In genomic region chr5:956941-957729, GRCh38 we compare ENCODE assay signal across 10 cellular contexts. TPM values are rescaled to one million over a fixed set of nuclear protein-coding genes. Genes with fewer than 3 reads are reported as not detected.
DNase-seq lines count a peak whose midpoint lies in the region; ATAC-seq and TF ChIP-seq lines count a peak whose summit lies in the region.
"Had no signal": no experiment of that assay in that cellular context is flagged by ENCODE, and none has a peak within 500 bp of the region (broad histone marks: within the 10 kb centered on the region; RNA-seq: fewer than 3 reads in every experiment).

No MANE protein-coding gene starts in this region.

- H3K4me1 ChIP-seq in right lobe of liver: peaks cover 0 to 14% (median 9%) of the 10 kb centered on the region in 4 donors
- H3K4me1 ChIP-seq in transverse colon: peaks cover 2 to 19% (median 14%) of the 10 kb centered on the region in 4 donors

- peaks cover 0 to 10% (median 0%) of the 10 kb centered on the region in 5 experiments for H3K9me3 Mint-ChIP-seq in brain
- H3K9me3 Mint-ChIP-seq: activated naive CD4-positive, alpha-beta T cell treated with anti-CD3 and anti-CD28 coated beads, Interleukin-2, amount 50 U/mL, for 24 hours had no signal

- TF ChIP-seq CTCF in GM13976 (IDR thresholded peaks at IDR 0.05; ENCODE audit: borderline replicate concordance, control extremely low read depth, extremely low read depth, insufficient read depth, missing control alignments): no peak
- TF ChIP-seq CTCF in brain (conservative IDR thresholded peaks at IDR 0.05): peak in 1 of 2 experiments; percentile 39
- TF ChIP-seq CTCF in right lobe of liver (IDR thresholded peaks at IDR 0.05): peak in 2 of 4 donors; percentile 5 to 13
- no peak for TF ChIP-seq CTCF in transverse colon (IDR thresholded peaks at IDR 0.05)

- peak overlapping the region in 2 of 3 donors; percentile 24 to 58 for H3K27ac ChIP-seq in right lobe of liver
- H3K27ac ChIP-seq in transverse colon: peak overlapping the region; percentile 51 to 64 (median 59)
- H3K27ac ChIP-seq: tibial artery had no signal

- WGBS in right lobe of liver (ENCODE audit: insufficient coverage, low coverage, low lambda C conversion rate, missing lambda C conversion rate): 22% methylated on average over 7 of the region's 25 CpGs
- WGBS in transverse colon (ENCODE audit: low coverage in 1 of 2), 2 donors: 40 to 41% methylated on average over 6 to 24 of the region's 25 CpGs

- TF ChIP-seq POLR2A in right lobe of liver (IDR thresholded peaks at IDR 0.05) (no peak), transverse colon (IDR thresholded peaks at IDR 0.05) (no peak)

- peaks cover 43% of the 10 kb centered on the region for H3K4me1 Mint-ChIP-seq in brain

- TF ChIP-seq EP300 in transverse colon (IDR thresholded peaks at IDR 0.05; ENCODE audit: low read depth): no peak

- peak; percentile 74 for DNase-seq in GM13976 (ENCODE audit: low spot score)
- DNase-seq in H7: peak; percentile 68
- peak; percentile 89 for DNase-seq in NCI-H226
- DNase-seq in right lobe of liver: peak in 1 of 3 donors; percentile 84
- DNase-seq in transverse colon: no peak
- DNase-seq in NCI-H2081 treated with DMSO at 0.1 percent for 48 hours (lab: John Stamatoyannopoulos, UW): no peak
- no peak for DNase-seq in occipital lobe (lab: John Stamatoyannopoulos, UW)

- H3K4me3 ChIP-seq in H7 (ENCODE audit: insufficient read depth, low read depth, low read length): no peak overlapping the region
- no peak overlapping the region for H3K4me3 ChIP-seq in right lobe of liver
- no peak overlapping the region for H3K4me3 ChIP-seq in transverse colon
- H3K4me3 ChIP-seq: tibial artery had no signal

- H3K27me3 ChIP-seq in H7 (ENCODE audit: control insufficient read depth, insufficient read depth, low read length) (no peaks in the 10 kb centered on the region), right lobe of liver (no peaks in the 10 kb centered on the region), transverse colon (no peaks in the 10 kb centered on the region)

- H3K36me3 Mint-ChIP-seq in brain: no peaks in the 10 kb centered on the region
- H3K36me3 Mint-ChIP-seq: activated naive CD4-positive, alpha-beta T cell treated with anti-CD3 and anti-CD28 coated beads, Interleukin-2, amount 50 U/mL, for 24 hours had no signal

- H3K36me3 ChIP-seq in H7 (replicated peaks; ENCODE audit: control insufficient read depth, insufficient read depth, low read length) (no peaks in the 10 kb centered on the region), right lobe of liver (no peaks in the 10 kb centered on the region), transverse colon (no peaks in the 10 kb centered on the region)
- H3K36me3 ChIP-seq: tibial artery had no signal

- peak overlapping the region in 1 of 5 experiments; percentile 51 for H3K4me3 Mint-ChIP-seq in brain
- H3K4me3 Mint-ChIP-seq: activated naive CD4-positive, alpha-beta T cell treated with anti-CD3 and anti-CD28 coated beads, Interleukin-2, amount 50 U/mL, for 24 hours had no signal

- in situ Hi-C loops in GM13976 (cut with MboI; ENCODE audit: low sequenced_read_pairs, unreplicated experiment): no loop called here
- in situ Hi-C loops in transverse colon (cut with MboI; ENCODE audit: low pct_ligation_motif_present in 1 of 4, low pct_unique_long_range_greater_than_20kb in 1 of 4, low sequenced_read_pairs in 3 of 4): no loop called here

- H3K27ac Mint-ChIP-seq in brain: peak overlapping the region in 4 of 5 experiments; percentile 60 to 95 (median 92)
- H3K27ac Mint-ChIP-seq: activated naive CD4-positive, alpha-beta T cell treated with anti-CD3 and anti-CD28 coated beads, Interleukin-2, amount 50 U/mL, for 24 hours had no signal

- intact Hi-C loops in right lobe of liver (cut with DNase I) (no loop called here), transverse colon (cut with DNase I; ENCODE audit: low total_unique reads) (no loop called here)

- peak; percentile 15 to 46 (median 18) for ATAC-seq in right lobe of liver

- no peaks in the 10 kb centered on the region for H3K27me3 Mint-ChIP-seq in brain

- H3K9me3 ChIP-seq in right lobe of liver (no peaks in the 10 kb centered on the region), transverse colon (no peaks in the 10 kb centered on the region)
- H3K9me3 ChIP-seq: tibial artery had no signal

RNA-seq across cellular contexts. Expression of gene NKD2, which starts 51.5 kb away (rescaled TPM):
- 4.9 and 5.7 TPM in 2 replicates for total RNA-seq in H7 (2014; rRNA removed; shearing (Covaris generic))
- 8.4 TPM for polyA plus RNA-seq in brain (ENCODE audit: insufficient read depth, low read depth, low replicate concordance)
- total RNA-seq in right lobe of liver (1 to 10 TPM in 4 of 6 experiments, under 1 TPM in 2; 0.93 to 2.9 (median 2.2) TPM), transverse colon (under 1 TPM in 2 of 4 donors, not detected in 2; 0.41 to 0.80 TPM), occipital lobe (3.0 TPM)

Comparison
In these comparisons a context has a peak if more than half of its experiments do, and no peak if none do; other contexts are left out.
1. DNase-seq: peak in GM13976 (single experiment), H7 (single experiment) and NCI-H226 (single experiment); none in transverse colon (single experiment), NCI-H2081 treated with DMSO at 0.1 percent for 48 hours (single experiment) and occipital lobe (single experiment).